ENCODE assay signal across 9 cellular contexts in the genomic region with DNA sequence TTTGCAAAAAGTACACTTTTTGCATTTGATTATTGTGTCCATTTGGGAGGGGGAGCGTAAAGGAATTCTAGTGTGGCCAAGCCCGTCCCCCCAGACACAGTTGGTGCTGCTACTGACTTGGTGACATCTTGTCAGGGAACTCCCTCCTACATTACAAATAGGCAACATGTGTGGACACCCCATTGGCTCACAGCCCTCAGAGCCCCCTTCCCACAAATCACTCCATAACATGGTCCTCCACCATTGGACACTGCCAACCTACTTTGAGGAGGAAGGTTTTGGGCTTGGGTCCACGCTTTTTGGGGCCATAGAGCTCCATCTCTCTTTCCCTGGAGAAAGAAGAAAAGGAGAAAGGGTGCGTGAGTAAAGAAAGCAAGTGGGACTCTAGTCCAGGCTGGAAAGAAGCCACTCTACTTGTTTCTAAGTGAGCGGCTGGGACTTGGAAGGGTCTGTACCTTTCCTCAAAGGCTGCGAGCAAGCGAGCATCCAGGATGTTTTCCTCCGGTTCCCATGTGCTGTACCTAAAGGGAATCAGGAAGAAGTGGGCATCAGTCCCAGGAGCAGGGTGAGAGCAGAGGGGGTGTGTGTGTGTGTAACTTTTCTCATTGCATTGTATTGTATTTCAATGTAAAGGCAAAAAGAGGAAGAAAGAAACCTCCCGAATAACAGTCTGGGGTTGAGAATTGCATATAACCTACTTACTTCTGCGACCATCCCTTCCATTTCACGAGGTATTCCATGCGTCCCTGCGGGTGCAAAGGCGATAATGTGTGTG. TPM values are rescaled to one million over a fixed set of nuclear protein-coding genes. Genes with fewer than 3 reads are reported as not detected.
DNase-seq lines count a peak whose midpoint lies in the region; ATAC-seq and TF ChIP-seq lines count a peak whose summit lies in the region.
"Had no signal": no experiment of that assay in that cellular context is flagged by ENCODE, and none has a peak within 500 bp of the region (broad histone marks: within the 10 kb centered on the region; RNA-seq: fewer than 3 reads in every experiment).

No MANE protein-coding gene starts in this region.

- peaks cover 12 to 35% (median 18%) of the 10 kb centered on the region in 4 donors for H3K4me1 ChIP-seq in liver (ENCODE audit: control insufficient read depth in 4 of 4, insufficient read depth in 4 of 4, low read length in 3 of 4)
- H3K4me1 ChIP-seq in upper lobe of right lung = peaks cover 22% of the 10 kb centered on the region

- peaks cover 34% of the 10 kb centered on the region for H3K4me1 Mint-ChIP-seq in activated naive CD4-positive, alpha-beta T cell treated with anti-CD3 and anti-CD28 coated beads for 36 hours (ENCODE audit: low read depth)
- peaks cover 23% of the 10 kb centered on the region for H3K4me1 Mint-ChIP-seq in activated T-helper 2 cell treated with anti-CD3 and anti-CD28 coated beads, Interferon-gamma antibody, Interleukin-2, Interleukin-4, amounts not matched to agents 10 μg/mL and 5 μg/mL and 100 μg/mL, durations not matched to agents 14 hours and 24 hours and 36 hours (ENCODE audit: low read depth)

- peaks cover 0 to 23% (median 12%) of the 10 kb centered on the region in 4 donors for H3K27me3 ChIP-seq in liver (ENCODE audit: control insufficient read depth in 4 of 4, insufficient read depth in 4 of 4, low read length in 3 of 4)
- peaks cover 59% of the 10 kb centered on the region for H3K27me3 ChIP-seq in upper lobe of right lung

- peaks cover 0 to 6% (median 0%) of the 10 kb centered on the region in 4 donors for H3K36me3 ChIP-seq in liver (ENCODE audit: control insufficient read depth in 4 of 4, insufficient read depth in 3 of 4, low read depth in 1 of 4, low read length in 3 of 4)
- no peaks in the 10 kb centered on the region for H3K36me3 ChIP-seq in upper lobe of right lung

- TF ChIP-seq CTCF in liver (IDR thresholded peaks at IDR 0.05; ENCODE audit: low read depth, low read length, missing input control) (no peak), upper lobe of right lung (IDR thresholded peaks at IDR 0.05) (no peak)

- CTCF ChIA-PET in activated naive CD4-positive, alpha-beta T cell treated with anti-CD3 and anti-CD28 coated beads for 36 hours (lab: Charles Lee) = interaction anchor here (1.3 to 1.6 kb wide), 4 partner anchors 12 to 209 kb away, joined by 3 to 5 read pairs (median 4); no protein-coding TSS in a partner anchor

- no peak overlapping the region for H3K9ac ChIP-seq in liver (ENCODE audit: low read depth in 1 of 2, low read length in 2 of 2)

- no peak overlapping the region for H3K27ac ChIP-seq in liver (ENCODE audit: low read depth in 1 of 2, low read length in 2 of 2)
- no peak overlapping the region for H3K27ac ChIP-seq in upper lobe of right lung

- DNase-seq in activated naive CD4-positive, alpha-beta T cell treated with anti-CD3 and anti-CD28 coated beads for 36 hours = no peak
- DNase-seq in activated naive CD4-positive, alpha-beta T cell (lab: John Stamatoyannopoulos, UW) = no peak
- DNase-seq in activated T-helper 2 cell treated with anti-CD3 and anti-CD28 coated beads, Interferon-gamma antibody, Interleukin-2, Interleukin-4, amounts not matched to agents 10 μg/mL and 5 μg/mL and 100 μg/mL, durations not matched to agents 14 hours and 24 hours and 36 hours (ENCODE audit: low spot score) = no peak
- no peak for DNase-seq in upper lobe of right lung
- DNase-seq in NCI-H146 (lab: John Stamatoyannopoulos, UW) = no peak
- DNase-seq in NCI-H510A (lab: John Stamatoyannopoulos, UW) = no peak
- DNase-seq: central memory CD4-positive, alpha-beta T cell had no signal

- H3K36me3 Mint-ChIP-seq in activated naive CD4-positive, alpha-beta T cell treated with anti-CD3 and anti-CD28 coated beads for 36 hours (ENCODE audit: low read depth) = no peaks in the 10 kb centered on the region
- peaks cover 14% of the 10 kb centered on the region for H3K36me3 Mint-ChIP-seq in activated T-helper 2 cell treated with anti-CD3 and anti-CD28 coated beads, Interferon-gamma antibody, Interleukin-2, Interleukin-4, amounts not matched to agents 10 μg/mL and 5 μg/mL and 100 μg/mL, durations not matched to agents 14 hours and 24 hours and 36 hours (ENCODE audit: low read depth)

- no peak overlapping the region for H3K27ac Mint-ChIP-seq in activated naive CD4-positive, alpha-beta T cell treated with anti-CD3 and anti-CD28 coated beads for 36 hours
- H3K27ac Mint-ChIP-seq in activated T-helper 2 cell treated with anti-CD3 and anti-CD28 coated beads, Interferon-gamma antibody, Interleukin-2, Interleukin-4, amounts not matched to agents 10 μg/mL and 5 μg/mL and 100 μg/mL, durations not matched to agents 14 hours and 24 hours and 36 hours = no peak overlapping the region

- peak overlapping the region; percentile 77 for H3K4me3 Mint-ChIP-seq in activated naive CD4-positive, alpha-beta T cell treated with anti-CD3 and anti-CD28 coated beads for 36 hours
- peak overlapping the region; percentile 85 for H3K4me3 Mint-ChIP-seq in activated T-helper 2 cell treated with anti-CD3 and anti-CD28 coated beads, Interferon-gamma antibody, Interleukin-2, Interleukin-4, amounts not matched to agents 10 μg/mL and 5 μg/mL and 100 μg/mL, durations not matched to agents 14 hours and 24 hours and 36 hours (ENCODE audit: low read depth)

- intact Hi-C loops in activated naive CD4-positive, alpha-beta T cell treated with anti-CD3 and anti-CD28 coated beads for 36 hours (cut with micrococcal nuclease) = loop anchor here (2.0 to 5.0 kb wide), 3 partner anchors 17 to 466 kb away; partner anchors contain the start of genes CBX2, EIF4A3 and RNF213
- intact Hi-C loops in activated T-helper 2 cell treated with anti-CD3 and anti-CD28 coated beads, Interferon-gamma antibody, Interleukin-2, Interleukin-4, amounts not matched to agents 10 μg/mL and 5 μg/mL and 100 μg/mL, durations not matched to agents 14 hours and 24 hours and 36 hours (cut with micrococcal nuclease) = loop anchor here (2.0 to 5.0 kb wide), 3 partner anchors 15 to 196 kb away; partner anchors contain the start of gene CBX4
- intact Hi-C loops in upper lobe of right lung (cut with DNase I) = no loop called here

- peak overlapping the region; percentile 43 to 78 (median 75) for H3K4me3 ChIP-seq in liver (ENCODE audit: low read depth in 1 of 3, low read length in 3 of 3)
- H3K4me3 ChIP-seq in upper lobe of right lung = peak overlapping the region; percentile 70

- WGBS in liver = 55% methylated on average over 14 of the region's 14 CpGs

- no peak for TF ChIP-seq RAD21 in liver (IDR thresholded peaks at IDR 0.05)

- ATAC-seq in upper lobe of right lung = no peak
- ATAC-seq in HG03039 (IDR thresholded peaks at IDR 0.05; ENCODE audit: unreplicated experiment) = no peak

- H3K27me3 Mint-ChIP-seq in activated naive CD4-positive, alpha-beta T cell treated with anti-CD3 and anti-CD28 coated beads for 36 hours (ENCODE audit: low read depth) = peaks cover 36% of the 10 kb centered on the region
- H3K27me3 Mint-ChIP-seq in activated T-helper 2 cell treated with anti-CD3 and anti-CD28 coated beads, Interferon-gamma antibody, Interleukin-2, Interleukin-4, amounts not matched to agents 10 μg/mL and 5 μg/mL and 100 μg/mL, durations not matched to agents 14 hours and 24 hours and 36 hours (ENCODE audit: low read depth) = peaks cover 36% of the 10 kb centered on the region

- H3K9me3 ChIP-seq in liver (ENCODE audit: control insufficient read depth in 4 of 4, low read length in 3 of 4) = no peaks in the 10 kb centered on the region
- no peaks in the 10 kb centered on the region for H3K9me3 ChIP-seq in upper lobe of right lung

- H3K9me3 Mint-ChIP-seq in activated naive CD4-positive, alpha-beta T cell treated with anti-CD3 and anti-CD28 coated beads for 36 hours = no peaks in the 10 kb centered on the region
- H3K9me3 Mint-ChIP-seq in activated T-helper 2 cell treated with anti-CD3 and anti-CD28 coated beads, Interferon-gamma antibody, Interleukin-2, Interleukin-4, amounts not matched to agents 10 μg/mL and 5 μg/mL and 100 μg/mL, durations not matched to agents 14 hours and 24 hours and 36 hours = no peaks in the 10 kb centered on the region

TF ChIP-seq in liver, 16 proteins besides CTCF, POLR2A, EP300 and RAD21 (continues in another document):
- TF ChIP-seq, protein P1, sequence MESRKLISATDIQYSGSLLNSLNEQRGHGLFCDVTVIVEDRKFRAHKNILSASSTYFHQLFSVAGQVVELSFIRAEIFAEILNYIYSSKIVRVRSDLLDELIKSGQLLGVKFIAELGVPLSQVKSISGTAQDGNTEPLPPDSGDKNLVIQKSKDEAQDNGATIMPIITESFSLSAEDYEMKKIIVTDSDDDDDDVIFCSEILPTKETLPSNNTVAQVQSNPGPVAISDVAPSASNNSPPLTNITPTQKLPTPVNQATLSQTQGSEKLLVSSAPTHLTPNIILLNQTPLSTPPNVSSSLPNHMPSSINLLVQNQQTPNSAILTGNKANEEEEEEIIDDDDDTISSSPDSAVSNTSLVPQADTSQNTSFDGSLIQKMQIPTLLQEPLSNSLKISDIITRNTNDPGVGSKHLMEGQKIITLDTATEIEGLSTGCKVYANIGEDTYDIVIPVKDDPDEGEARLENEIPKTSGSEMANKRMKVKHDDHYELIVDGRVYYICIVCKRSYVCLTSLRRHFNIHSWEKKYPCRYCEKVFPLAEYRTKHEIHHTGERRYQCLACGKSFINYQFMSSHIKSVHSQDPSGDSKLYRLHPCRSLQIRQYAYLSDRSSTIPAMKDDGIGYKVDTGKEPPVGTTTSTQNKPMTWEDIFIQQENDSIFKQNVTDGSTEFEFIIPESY (IDR thresholded peaks at IDR 0.05) = no peak
- no peak for TF ChIP-seq HNF4A (conservative IDR thresholded peaks at IDR 0.05)

RNA-seq across cellular contexts. Expression of gene CBX8, which starts 0.9 kb away (rescaled TPM):
- 1 to 10 TPM; 3.8 to 3.9 TPM for total RNA-seq in activated naive CD4-positive, alpha-beta T cell treated with anti-CD3 and anti-CD28 coated beads for 36 hours
- total RNA-seq in activated T-helper 2 cell treated with anti-CD3 and anti-CD28 coated beads, Interferon-gamma antibody, Interleukin-2, Interleukin-4, amounts not matched to agents 10 μg/mL and 5 μg/mL and 100 μg/mL, durations not matched to agents 14 hours and 24 hours and 36 hours = 8.6 and 9.9 TPM in 2 replicates
- 1 to 10 TPM; 1.4 to 2.3 TPM for total RNA-seq in liver
- polyA plus RNA-seq in liver = 1 to 10 TPM in 1 of 2 donors, under 1 TPM in 1; 0.75 to 2.7 TPM
- 4.9 TPM for total RNA-seq in upper lobe of right lung

RNA-seq across cellular contexts. Expression of gene CBX2, which starts 18.0 kb away (rescaled TPM):
- total RNA-seq in activated naive CD4-positive, alpha-beta T cell treated with anti-CD3 and anti-CD28 coated beads for 36 hours = 1 to 10 TPM; 5.2 to 5.8 TPM
- total RNA-seq in activated T-helper 2 cell treated with anti-CD3 and anti-CD28 coated beads, Interferon-gamma antibody, Interleukin-2, Interleukin-4, amounts not matched to agents 10 μg/mL and 5 μg/mL and 100 μg/mL, durations not matched to agents 14 hours and 24 hours and 36 hours = 9.7 and 11.2 TPM in 2 replicates
- total RNA-seq in liver (1 to 10 TPM in 1 of 2 donors, under 1 TPM in 1; 0.33 to 2.4 TPM), upper lobe of right lung (3.4 TPM)
- under 1 TPM; 0.36 to 0.69 TPM for polyA plus RNA-seq in liver

RNA-seq across cellular contexts. Expression of gene CBX4, which starts 43.3 kb away (rescaled TPM):
- 10 to 100 TPM; 22.7 to 26.3 TPM for total RNA-seq in activated naive CD4-positive, alpha-beta T cell treated with anti-CD3 and anti-CD28 coated beads for 36 hours
- 18.5 and 25.0 TPM in 2 replicates for total RNA-seq in activated T-helper 2 cell treated with anti-CD3 and anti-CD28 coated beads, Interferon-gamma antibody, Interleukin-2, Interleukin-4, amounts not matched to agents 10 μg/mL and 5 μg/mL and 100 μg/mL, durations not matched to agents 14 hours and 24 hours and 36 hours
- 1 to 10 TPM; 4.8 to 7.7 TPM for total RNA-seq in liver
- polyA plus RNA-seq in liver = 1 to 10 TPM; 4.9 to 8.9 TPM
- 20.2 TPM for total RNA-seq in upper lobe of right lung
